Comparison of ENCODE assay signal across 19 cellular contexts in the genomic region with DNA sequence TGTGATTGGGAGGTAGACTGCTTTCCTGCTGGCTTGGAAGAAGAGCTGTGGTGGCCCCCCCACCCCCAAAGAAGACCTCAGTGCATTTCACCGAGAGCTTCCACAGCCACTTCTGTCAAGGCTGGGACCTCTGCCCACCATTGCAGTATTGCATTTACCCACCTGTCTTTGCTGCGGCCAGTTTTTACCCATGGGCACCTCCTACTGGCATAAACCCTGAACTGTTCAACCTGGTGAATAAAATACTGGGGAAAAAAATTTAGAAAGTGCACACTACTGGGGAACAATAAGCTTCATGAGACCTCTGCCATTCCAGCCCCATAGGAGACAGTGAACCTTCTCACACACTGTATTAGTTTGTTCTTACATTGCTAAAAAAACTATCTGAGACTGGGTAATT. TPM values are rescaled to one million over a fixed set of nuclear protein-coding genes. Genes with fewer than 3 reads are reported as not detected.
DNase-seq lines count a peak whose midpoint lies in the region; ATAC-seq and TF ChIP-seq lines count a peak whose summit lies in the region.
"Had no signal": no experiment of that assay in that cellular context is flagged by ENCODE, and none has a peak within 500 bp of the region (broad histone marks: within the 10 kb centered on the region; RNA-seq: fewer than 3 reads in every experiment).

No MANE protein-coding gene starts in this region.

- ATAC-seq in PC-3 (no peak), HG03520 (IDR thresholded peaks at IDR 0.05; ENCODE audit: unreplicated experiment) (no peak)
- ATAC-seq: CD8-positive, alpha-beta T cell had no signal

- DNase-seq in GM13977 (ENCODE audit: low spot score) (no peak), PC-3 (no peak), choroid plexus epithelial cell (ENCODE audit: low read depth) (no peak), HT-29 (ENCODE audit: low spot score) (no peak), HCEC 1CT (no peak), esophagus muscularis mucosa (ENCODE audit: extremely low spot score) (no peak)
- DNase-seq: 8988T; Calu3; CD8-positive, alpha-beta T cell; DMS53; NCI-H1417 treated with DMSO at 0.1 percent for 48 hours; NCI-H1930; NCI-H345; NCI-H526; Right ventricle myocardium superior; SK-N-SH had no signal

- H3K79me2 ChIP-seq in PC-3 (ENCODE audit: low read length), result no peaks in the 10 kb centered on the region

- CTCF ChIA-PET in PC-3 (lab: Charles Lee), result no interaction called here

- TF ChIP-seq EP300 in esophagus muscularis mucosa (IDR thresholded peaks at IDR 0.05), result no peak

- intact Hi-C loops in PC-3 (cut with micrococcal nuclease) (no loop called here), esophagus muscularis mucosa (cut with DNase I) (no loop called here)

- no peaks in the 10 kb centered on the region for H3K9me3 ChIP-seq in PC-3 (ENCODE audit: low read length)
- H3K9me3 ChIP-seq in esophagus muscularis mucosa, result no peaks in the 10 kb centered on the region

- H3K4me3 ChIP-seq in PC-3 (ENCODE audit: low read length) (no peak overlapping the region), choroid plexus epithelial cell (ENCODE audit: low read depth, low read length) (no peak overlapping the region), esophagus muscularis mucosa (no peak overlapping the region)

- no peak for TF ChIP-seq POLR2A in esophagus muscularis mucosa (IDR thresholded peaks at IDR 0.05; ENCODE audit: low read depth)

- H3K27ac ChIP-seq in 22Rv1 (no peak overlapping the region), PC-3 (ENCODE audit: low read length) (no peak overlapping the region), esophagus muscularis mucosa (replicated peaks in 1 of 4) (no peak overlapping the region)
- H3K27ac ChIP-seq: KMS-11 had no signal

- POLR2A ChIA-PET in PC-3 (lab: Charles Lee; ENCODE audit: unreplicated experiment), result no interaction called here

- 94% methylated on average over 2 of the region's 2 CpGs for WGBS in esophagus muscularis mucosa

- H2AFZ ChIP-seq in PC-3 (ENCODE audit: low read length), result no peak overlapping the region

- H3K9me2 ChIP-seq in PC-3 (replicated peaks; ENCODE audit: low read length), result no peaks in the 10 kb centered on the region
- H3K9me2 ChIP-seq: SK-N-SH had no signal

- H3K27me3 ChIP-seq in PC-3 (ENCODE audit: low read length) (no peaks in the 10 kb centered on the region), esophagus muscularis mucosa (no peaks in the 10 kb centered on the region)

- no peak overlapping the region for H3K4me2 ChIP-seq in PC-3 (ENCODE audit: low read length)
- H3K4me2 ChIP-seq: KMS-11, SK-N-SH had no signal

- H3K4me1 ChIP-seq in PC-3 (ENCODE audit: insufficient read depth, low read length) (no peaks in the 10 kb centered on the region), esophagus muscularis mucosa (peaks cover 0 to 4% (median 0%) of the 10 kb centered on the region in 4 donors)

- H3K36me3 ChIP-seq in PC-3 (ENCODE audit: low read depth, low read length) (no peaks in the 10 kb centered on the region), esophagus muscularis mucosa (peaks cover 0 to 9% (median 4%) of the 10 kb centered on the region in 4 donors)

- no peaks in the 10 kb centered on the region for H3F3A ChIP-seq in PC-3 (ENCODE audit: low read length, unreplicated experiment)

- in situ Hi-C loops in GM13977 (cut with MboI; ENCODE audit: low pct_unique_long_range_greater_than_20kb, low sequenced_read_pairs, unreplicated experiment), result no loop called here

- H3K9ac ChIP-seq in PC-3 (ENCODE audit: low read length), result no peak overlapping the region
- H3K9ac ChIP-seq: KMS-11, SK-N-SH had no signal

- no TSS peak for BruUV-seq in PC-3 (replicated peaks; lab: Mats Ljungman, UMichigan)

- TF ChIP-seq CTCF in 22Rv1 (IDR thresholded peaks at IDR 0.05) (0 out of 2 replicates have a peak, but pooled peaks have one; percentile 13), GM13977 (IDR thresholded peaks at IDR 0.05; ENCODE audit: extremely low read depth, insufficient read depth, missing control alignments) (peak; percentile 6), PC-3 (conservative IDR thresholded peaks at IDR 0.05; ENCODE audit: low read depth, low read length) (0 out of 2 replicates have a peak, but pooled peaks have one; percentile 29), choroid plexus epithelial cell (conservative IDR thresholded peaks at IDR 0.05; ENCODE audit: low read depth, low read length) (peak; percentile 5), esophagus muscularis mucosa (IDR thresholded peaks at IDR 0.05) (no peak)

- no peaks in the 10 kb centered on the region for H4K20me1 ChIP-seq in PC-3 (ENCODE audit: low read length)

RNA-seq across cellular contexts. Expression of a gene that starts 40.3 kb away (rescaled TPM):
- 23.5 and 28.1 TPM in 2 replicates for total RNA-seq in PC-3 (2014; rRNA removed)
- total RNA-seq in HT-29 (2014; rRNA removed; shearing (Covaris generic)), result 27.0 and 29.6 TPM in 2 replicates
- total RNA-seq in esophagus muscularis mucosa, result 10 to 100 TPM; 26.3 to 36.1 (median 30.6) TPM

RNA-seq across cellular contexts. Expression of a gene that starts 40.5 kb away (rescaled TPM):
- 0.07 TPM in 1 of 2 replicates, not detected in the other for total RNA-seq in PC-3 (2014; rRNA removed)
- total RNA-seq in HT-29 (2014; rRNA removed; shearing (Covaris generic)), result 0.23 and 0.34 TPM in 2 replicates
- under 1 TPM; 0.17 to 0.52 (median 0.37) TPM for total RNA-seq in esophagus muscularis mucosa

Comparison
In these comparisons a context has a peak if more than half of its experiments do, and no peak if none do; other contexts are left out.
1. CTCF ChIP-seq: peak in 22Rv1 (single experiment), GM13977 (single experiment), PC-3 (single experiment) and choroid plexus epithelial cell (single experiment); none in esophagus muscularis mucosa (0 of 3).